ENCODE assay signal across 1 cellular context in genomic region chr1:52725903-52726264, GRCh38.
TF ChIP-seq lines count a peak whose summit lies in the region.

No MANE protein-coding gene starts in this region.

TF ChIP-seq in K562, 482 proteins besides CTCF, POLR2A, EP300 and RAD21:
- TF ChIP-seq THAP7 (CRISPR knock-in tag; IDR thresholded peaks at IDR 0.05) (no peak), ARNT (IDR thresholded peaks at IDR 0.05) (peak; percentile 51 to 75; a peak in 2 of 4 replicates), ZNF655 (CRISPR knock-in tag; IDR thresholded peaks at IDR 0.05) (no peak), HDAC2 (IDR thresholded peaks at IDR 0.05) (0 out of 2 replicates have a peak, but pooled peaks have one; percentile 24), E2F5 (CRISPR knock-in tag; IDR thresholded peaks at IDR 0.05) (no peak), RUNX1 (IDR thresholded peaks at IDR 0.05; ENCODE audit: low read depth) (no peak), CEBPG (CRISPR knock-in tag; IDR thresholded peaks at IDR 0.05) (no peak), CEBPG (tag; conservative IDR thresholded peaks at IDR 0.05 in 1 of 2, IDR thresholded peaks at IDR 0.05 in 1 of 2) (peak in 1 of 2 experiments; percentile 46; a peak in 1 of 4 replicates), FOXM1 (IDR thresholded peaks at IDR 0.05; ENCODE audit: low read depth) (peak; percentile 27; the same call in 1 of the 2 replicates), FOXM1 (CRISPR knock-in tag; IDR thresholded peaks at IDR 0.05; ENCODE audit: low read depth) (no peak), ZNF3 (CRISPR knock-in tag; IDR thresholded peaks at IDR 0.05) (no peak), PCBP1 (IDR thresholded peaks at IDR 0.05; ENCODE audit: low read depth, low read length, poor library complexity, severe bottlenecking) (no peak), BRD9 (IDR thresholded peaks at IDR 0.05; ENCODE audit: low read depth, partially characterized antibody) (peak; percentile 53), SIX5 (IDR thresholded peaks at IDR 0.05; ENCODE audit: borderline replicate concordance in 1 of 2, insufficient read depth in 1 of 2, low read depth in 1 of 2, low read length in 2 of 2) (no peak), MIER1 (IDR thresholded peaks at IDR 0.05; ENCODE audit: low read depth) (peak; percentile 67; the same call in 1 of the 2 replicates), EHMT2 (IDR thresholded peaks at IDR 0.05) (0 out of 2 replicates have a peak, but pooled peaks have one; percentile 1), PHB2 (IDR thresholded peaks at IDR 0.05; ENCODE audit: low read depth) (no peak), ZFP91 (CRISPR knock-in tag; IDR thresholded peaks at IDR 0.05) (peak; percentile 95), SMAD4 (CRISPR knock-in tag; conservative IDR thresholded peaks at IDR 0.05) (0 out of 2 replicates have a peak, but pooled peaks have one; percentile 3), HEY1 (CRISPR knock-in tag; IDR thresholded peaks at IDR 0.05; ENCODE audit: borderline replicate concordance) (no peak)
- TF ChIP-seq, protein P1, sequence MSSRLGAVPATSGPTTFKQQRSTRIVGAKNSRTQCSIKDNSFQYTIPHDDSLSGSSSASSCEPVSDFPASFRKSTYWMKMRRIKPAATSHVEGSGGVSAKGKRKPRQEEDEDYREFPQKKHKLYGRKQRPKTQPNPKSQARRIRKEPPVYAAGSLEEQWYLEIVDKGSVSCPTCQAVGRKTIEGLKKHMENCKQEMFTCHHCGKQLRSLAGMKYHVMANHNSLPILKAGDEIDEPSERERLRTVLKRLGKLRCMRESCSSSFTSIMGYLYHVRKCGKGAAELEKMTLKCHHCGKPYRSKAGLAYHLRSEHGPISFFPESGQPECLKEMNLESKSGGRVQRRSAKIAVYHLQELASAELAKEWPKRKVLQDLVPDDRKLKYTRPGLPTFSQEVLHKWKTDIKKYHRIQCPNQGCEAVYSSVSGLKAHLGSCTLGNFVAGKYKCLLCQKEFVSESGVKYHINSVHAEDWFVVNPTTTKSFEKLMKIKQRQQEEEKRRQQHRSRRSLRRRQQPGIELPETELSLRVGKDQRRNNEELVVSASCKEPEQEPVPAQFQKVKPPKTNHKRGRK (tag; IDR thresholded peaks at IDR 0.05): peak; percentile 3; the same call in 1 of the 2 replicates
- TF ChIP-seq, protein P2, sequence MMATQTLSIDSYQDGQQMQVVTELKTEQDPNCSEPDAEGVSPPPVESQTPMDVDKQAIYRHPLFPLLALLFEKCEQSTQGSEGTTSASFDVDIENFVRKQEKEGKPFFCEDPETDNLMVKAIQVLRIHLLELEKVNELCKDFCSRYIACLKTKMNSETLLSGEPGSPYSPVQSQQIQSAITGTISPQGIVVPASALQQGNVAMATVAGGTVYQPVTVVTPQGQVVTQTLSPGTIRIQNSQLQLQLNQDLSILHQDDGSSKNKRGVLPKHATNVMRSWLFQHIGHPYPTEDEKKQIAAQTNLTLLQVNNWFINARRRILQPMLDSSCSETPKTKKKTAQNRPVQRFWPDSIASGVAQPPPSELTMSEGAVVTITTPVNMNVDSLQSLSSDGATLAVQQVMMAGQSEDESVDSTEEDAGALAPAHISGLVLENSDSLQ (IDR thresholded peaks at IDR 0.05): peak; percentile 58
- TF ChIP-seq, protein P3, sequence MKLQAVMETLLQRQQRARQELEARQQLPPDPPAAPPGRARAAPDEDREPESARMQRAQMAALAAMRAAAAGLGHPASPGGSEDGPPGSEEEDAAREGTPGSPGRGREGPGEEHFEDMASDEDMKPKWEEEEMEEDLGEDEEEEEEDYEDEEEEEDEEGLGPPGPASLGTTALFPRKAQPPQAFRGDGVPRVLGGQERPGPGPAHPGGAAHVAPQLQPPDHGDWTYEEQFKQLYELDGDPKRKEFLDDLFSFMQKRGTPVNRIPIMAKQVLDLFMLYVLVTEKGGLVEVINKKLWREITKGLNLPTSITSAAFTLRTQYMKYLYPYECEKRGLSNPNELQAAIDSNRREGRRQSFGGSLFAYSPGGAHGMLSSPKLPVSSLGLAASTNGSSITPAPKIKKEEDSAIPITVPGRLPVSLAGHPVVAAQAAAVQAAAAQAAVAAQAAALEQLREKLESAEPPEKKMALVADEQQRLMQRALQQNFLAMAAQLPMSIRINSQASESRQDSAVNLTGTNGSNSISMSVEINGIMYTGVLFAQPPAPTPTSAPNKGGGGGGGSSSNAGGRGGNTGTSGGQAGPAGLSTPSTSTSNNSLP (IDR thresholded peaks at IDR 0.05; ENCODE audit: borderline replicate concordance, low read depth, low read length): no peak
- TF ChIP-seq, protein P4, sequence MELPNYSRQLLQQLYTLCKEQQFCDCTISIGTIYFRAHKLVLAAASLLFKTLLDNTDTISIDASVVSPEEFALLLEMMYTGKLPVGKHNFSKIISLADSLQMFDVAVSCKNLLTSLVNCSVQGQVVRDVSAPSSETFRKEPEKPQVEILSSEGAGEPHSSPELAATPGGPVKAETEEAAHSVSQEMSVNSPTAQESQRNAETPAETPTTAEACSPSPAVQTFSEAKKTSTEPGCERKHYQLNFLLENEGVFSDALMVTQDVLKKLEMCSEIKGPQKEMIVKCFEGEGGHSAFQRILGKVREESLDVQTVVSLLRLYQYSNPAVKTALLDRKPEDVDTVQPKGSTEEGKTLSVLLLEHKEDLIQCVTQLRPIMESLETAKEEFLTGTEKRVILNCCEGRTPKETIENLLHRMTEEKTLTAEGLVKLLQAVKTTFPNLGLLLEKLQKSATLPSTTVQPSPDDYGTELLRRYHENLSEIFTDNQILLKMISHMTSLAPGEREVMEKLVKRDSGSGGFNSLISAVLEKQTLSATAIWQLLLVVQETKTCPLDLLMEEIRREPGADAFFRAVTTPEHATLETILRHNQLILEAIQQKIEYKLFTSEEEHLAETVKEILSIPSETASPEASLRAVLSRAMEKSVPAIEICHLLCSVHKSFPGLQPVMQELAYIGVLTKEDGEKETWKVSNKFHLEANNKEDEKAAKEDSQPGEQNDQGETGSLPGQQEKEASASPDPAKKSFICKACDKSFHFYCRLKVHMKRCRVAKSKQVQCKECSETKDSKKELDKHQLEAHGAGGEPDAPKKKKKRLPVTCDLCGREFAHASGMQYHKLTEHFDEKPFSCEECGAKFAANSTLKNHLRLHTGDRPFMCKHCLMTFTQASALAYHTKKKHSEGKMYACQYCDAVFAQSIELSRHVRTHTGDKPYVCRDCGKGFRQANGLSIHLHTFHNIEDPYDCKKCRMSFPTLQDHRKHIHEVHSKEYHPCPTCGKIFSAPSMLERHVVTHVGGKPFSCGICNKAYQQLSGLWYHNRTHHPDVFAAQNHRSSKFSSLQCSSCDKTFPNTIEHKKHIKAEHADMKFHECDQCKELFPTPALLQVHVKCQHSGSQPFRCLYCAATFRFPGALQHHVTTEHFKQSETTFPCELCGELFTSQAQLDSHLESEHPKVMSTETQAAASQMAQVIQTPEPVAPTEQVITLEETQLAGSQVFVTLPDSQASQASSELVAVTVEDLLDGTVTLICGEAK (IDR thresholded peaks at IDR 0.05): peak; percentile 69; the same call in 1 of the 2 replicates
- TF ChIP-seq, protein P4 (CRISPR knock-in tag; IDR thresholded peaks at IDR 0.05): no peak
- TF ChIP-seq, protein P5, sequence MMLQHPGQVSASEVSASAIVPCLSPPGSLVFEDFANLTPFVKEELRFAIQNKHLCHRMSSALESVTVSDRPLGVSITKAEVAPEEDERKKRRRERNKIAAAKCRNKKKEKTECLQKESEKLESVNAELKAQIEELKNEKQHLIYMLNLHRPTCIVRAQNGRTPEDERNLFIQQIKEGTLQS (IDR thresholded peaks at IDR 0.05): 0 out of 2 replicates have a peak, but pooled peaks have one; percentile 19
- TF ChIP-seq, protein P5 (CRISPR knock-in tag; conservative IDR thresholded peaks at IDR 0.05): no peak
